13 cellular contexts compared by ENCODE assay signal in genomic region chr13:91400094-91400462, GRCh38. TPM values are rescaled to one million over a fixed set of nuclear protein-coding genes. Genes with fewer than 3 reads are reported as not detected.
DNase-seq lines count a peak whose midpoint lies in the region; ATAC-seq and TF ChIP-seq lines count a peak whose summit lies in the region.
"Had no signal": no experiment of that assay in that cellular context is flagged by ENCODE, and none has a peak within 500 bp of the region (broad histone marks: within the 10 kb centered on the region; RNA-seq: fewer than 3 reads in every experiment).

No MANE protein-coding gene starts in this region.

- peaks cover 65% of the 10 kb centered on the region for H3K27me3 Mint-ChIP-seq in stimulated activated naive CD8-positive, alpha-beta T cell treated with anti-CD3 and anti-CD28 coated beads, Interleukin-15, Interleukin-2, amounts not matched to agents 100 ng/mL and 50 ng/mL, for 24 hours
- H3K27me3 Mint-ChIP-seq in stimulated activated naive CD8-positive, alpha-beta T cell treated with anti-CD3 and anti-CD28 coated beads, Interleukin-15, amount 100 ng/mL, for 72 hours = peaks cover 71% of the 10 kb centered on the region
- peaks cover 80% of the 10 kb centered on the region for H3K27me3 Mint-ChIP-seq in T-helper 2 cell treated with Interferon-gamma antibody and Interleukin-4, amounts not matched to agents 5 μg/mL and 100 μg/mL, for 36 hours (ENCODE audit: low read depth)
- no peaks in the 10 kb centered on the region for H3K27me3 Mint-ChIP-seq in memory B cell

- TF ChIP-seq EP300 in tibial nerve (IDR thresholded peaks at IDR 0.05) = no peak

- H3K36me3 ChIP-seq in upper lobe of right lung (no peaks in the 10 kb centered on the region), tibial nerve (no peaks in the 10 kb centered on the region), ascending aorta (no peaks in the 10 kb centered on the region)

- H3K27me3 ChIP-seq in upper lobe of right lung (peaks cover 38% of the 10 kb centered on the region), tibial nerve (peaks cover 0 to 44% of the 10 kb centered on the region in 2 donors), ascending aorta (no peaks in the 10 kb centered on the region)

- no peaks in the 10 kb centered on the region for H3K36me3 Mint-ChIP-seq in stimulated activated naive CD8-positive, alpha-beta T cell treated with anti-CD3 and anti-CD28 coated beads, Interleukin-15, Interleukin-2, amounts not matched to agents 100 ng/mL and 50 ng/mL, for 24 hours (ENCODE audit: low read depth)
- H3K36me3 Mint-ChIP-seq in T-helper 2 cell treated with Interferon-gamma antibody and Interleukin-4, amounts not matched to agents 5 μg/mL and 100 μg/mL, for 36 hours (ENCODE audit: low read depth) = no peaks in the 10 kb centered on the region
- H3K36me3 Mint-ChIP-seq in memory B cell = no peaks in the 10 kb centered on the region

- H3K4me1 Mint-ChIP-seq in stimulated activated naive CD8-positive, alpha-beta T cell treated with anti-CD3 and anti-CD28 coated beads, Interleukin-15, Interleukin-2, amounts not matched to agents 100 ng/mL and 50 ng/mL, for 24 hours (ENCODE audit: low read depth) = peaks cover 16% of the 10 kb centered on the region
- H3K4me1 Mint-ChIP-seq in stimulated activated naive CD8-positive, alpha-beta T cell treated with anti-CD3 and anti-CD28 coated beads, Interleukin-15, amount 100 ng/mL, for 72 hours = peaks cover 21% of the 10 kb centered on the region
- H3K4me1 Mint-ChIP-seq in T-helper 2 cell treated with Interferon-gamma antibody and Interleukin-4, amounts not matched to agents 5 μg/mL and 100 μg/mL, for 36 hours (ENCODE audit: low read depth) = peaks cover 9% of the 10 kb centered on the region
- H3K4me1 Mint-ChIP-seq in memory B cell = peaks cover 18% of the 10 kb centered on the region

- no peaks in the 10 kb centered on the region for H3K9me3 Mint-ChIP-seq in stimulated activated naive CD8-positive, alpha-beta T cell treated with anti-CD3 and anti-CD28 coated beads, Interleukin-15, Interleukin-2, amounts not matched to agents 100 ng/mL and 50 ng/mL, for 24 hours
- no peaks in the 10 kb centered on the region for H3K9me3 Mint-ChIP-seq in stimulated activated naive CD8-positive, alpha-beta T cell treated with anti-CD3 and anti-CD28 coated beads, Interleukin-15, amount 100 ng/mL, for 72 hours
- no peaks in the 10 kb centered on the region for H3K9me3 Mint-ChIP-seq in T-helper 2 cell treated with Interferon-gamma antibody and Interleukin-4, amounts not matched to agents 5 μg/mL and 100 μg/mL, for 36 hours
- no peaks in the 10 kb centered on the region for H3K9me3 Mint-ChIP-seq in memory B cell
- H3K9me3 Mint-ChIP-seq: dendritic cell treated with granulocyte-macrophage colony-stimulating factor and Interleukin-4, amounts not matched to agents 40 ng/mL and 50 ng/mL, for 4 days had no signal

- ATAC-seq in stimulated activated naive CD8-positive, alpha-beta T cell treated with anti-CD3 and anti-CD28 coated beads, Interleukin-15, amount 100 ng/mL, for 72 hours = no peak
- ATAC-seq in memory B cell (ENCODE audit: low read depth) (no peak), upper lobe of right lung (no peak)
- ATAC-seq: stimulated activated naive CD8-positive, alpha-beta T cell treated with anti-CD3 and anti-CD28 coated beads, Interleukin-15, Interleukin-2, amounts not matched to agents 100 U/mL and 50 U/mL, for 24 hours had no signal

- no peak for TF ChIP-seq POLR2A in tibial nerve (IDR thresholded peaks at IDR 0.05)

- H3K4me3 Mint-ChIP-seq in stimulated activated naive CD8-positive, alpha-beta T cell treated with anti-CD3 and anti-CD28 coated beads, Interleukin-15, Interleukin-2, amounts not matched to agents 100 ng/mL and 50 ng/mL, for 24 hours = peak overlapping the region; percentile 77
- peak overlapping the region in 1 of 2 donors; percentile 72 for H3K4me3 Mint-ChIP-seq in stimulated activated naive CD8-positive, alpha-beta T cell treated with anti-CD3 and anti-CD28 coated beads, Interleukin-15, amount 100 ng/mL, for 72 hours
- peak overlapping the region; percentile 10 for H3K4me3 Mint-ChIP-seq in T-helper 2 cell treated with Interferon-gamma antibody and Interleukin-4, amounts not matched to agents 5 μg/mL and 100 μg/mL, for 36 hours
- peak overlapping the region; percentile 60 for H3K4me3 Mint-ChIP-seq in memory B cell
- H3K4me3 Mint-ChIP-seq: dendritic cell treated with granulocyte-macrophage colony-stimulating factor and Interleukin-4, amounts not matched to agents 40 ng/mL and 50 ng/mL, for 4 days had no signal

- H3K4me3 ChIP-seq in upper lobe of right lung (peak overlapping the region; percentile 54), tibial nerve (no peak overlapping the region), ascending aorta (no peak overlapping the region)

- H3K4me1 ChIP-seq in upper lobe of right lung (peaks cover 11% of the 10 kb centered on the region), tibial nerve (peaks cover 0 to 24% (median 10%) of the 10 kb centered on the region in 4 donors), ascending aorta (peaks cover 6 to 9% of the 10 kb centered on the region in 2 donors)

- H3K9me3 ChIP-seq in upper lobe of right lung (no peaks in the 10 kb centered on the region), tibial nerve (no peaks in the 10 kb centered on the region), ascending aorta (no peaks in the 10 kb centered on the region)

- DNase-seq in stimulated activated naive CD8-positive, alpha-beta T cell treated with anti-CD3 and anti-CD28 coated beads, Interleukin-15, amount 100 ng/mL, for 72 hours = no peak
- DNase-seq in T-helper 2 cell treated with Interferon-gamma antibody and Interleukin-4, amounts not matched to agents 5 μg/mL and 100 μg/mL, for 36 hours (ENCODE audit: low spot score) = no peak
- DNase-seq in memory B cell (ENCODE audit: low spot score in 2 of 2) = no peak
- no peak for DNase-seq in upper lobe of right lung
- DNase-seq in tibial nerve (ENCODE audit: low spot score in 2 of 2) = no peak
- no peak for DNase-seq in stimulated activated CD4-positive, alpha-beta T cell treated with anti-CD3 and anti-CD28 coated beads, Interleukin-12 subunit alpha, Interleukin-12 subunit beta, amount 100 ng/mL, for 4 hours
- DNase-seq in ascending aorta (ENCODE audit: low spot score in 2 of 2) = no peak
- DNase-seq: NCI-H1417, NCI-H510A treated with DMSO at 0.1 percent for 48 hours, RPMI8226 had no signal

- WGBS in tibial nerve, 2 donors = 52 to 59% methylated on average over 5 of the region's 5 CpGs

- TF ChIP-seq CTCF in upper lobe of right lung (IDR thresholded peaks at IDR 0.05) (no peak), tibial nerve (IDR thresholded peaks at IDR 0.05) (no peak), ascending aorta (IDR thresholded peaks at IDR 0.05) (no peak)

- H3K27ac ChIP-seq in upper lobe of right lung (no peak overlapping the region), tibial nerve (no peak overlapping the region), ascending aorta (no peak overlapping the region)

- intact Hi-C loops in upper lobe of right lung (cut with DNase I) = no loop called here
- intact Hi-C loops in ascending aorta (cut with DNase I) = no loop called here

- no peak overlapping the region for H3K27ac Mint-ChIP-seq in stimulated activated naive CD8-positive, alpha-beta T cell treated with anti-CD3 and anti-CD28 coated beads, Interleukin-15, Interleukin-2, amounts not matched to agents 100 ng/mL and 50 ng/mL, for 24 hours
- H3K27ac Mint-ChIP-seq in stimulated activated naive CD8-positive, alpha-beta T cell treated with anti-CD3 and anti-CD28 coated beads, Interleukin-15, amount 100 ng/mL, for 72 hours = no peak overlapping the region
- no peak overlapping the region for H3K27ac Mint-ChIP-seq in T-helper 2 cell treated with Interferon-gamma antibody and Interleukin-4, amounts not matched to agents 5 μg/mL and 100 μg/mL, for 36 hours
- no peak overlapping the region for H3K27ac Mint-ChIP-seq in memory B cell
- H3K27ac Mint-ChIP-seq: dendritic cell treated with granulocyte-macrophage colony-stimulating factor and Interleukin-4, amounts not matched to agents 40 ng/mL and 50 ng/mL, for 4 days had no signal

RNA-seq across cellular contexts. Expression of gene GPC5, which starts 1.7 kb away (rescaled TPM):
- 8.1 TPM for total RNA-seq in upper lobe of right lung
- total RNA-seq in tibial nerve = 1 to 10 TPM in 3 of 4 donors, not detected in 1; 3.7 to 5.7 (median 4.2) TPM
- not detected for total RNA-seq in ascending aorta

RNA-seq across cellular contexts. Expression of gene MIR17HG, which starts 52.6 kb away (rescaled TPM):
- total RNA-seq in upper lobe of right lung = 3.3 TPM
- total RNA-seq in tibial nerve = 1 to 10 TPM; 2.2 to 5.7 (median 3.3) TPM
- not detected for total RNA-seq in ascending aorta
